ENCODE assay signal across 27 cellular contexts in genomic region chr15:53884441-53884840, GRCh38.
"Had no signal": no experiment of that assay in that cellular context is flagged by ENCODE, and none has a peak within 500 bp of the region (broad histone marks: within the 10 kb centered on the region; RNA-seq: fewer than 3 reads in every experiment).

No MANE protein-coding gene starts in this region.

- H3K27ac ChIP-seq: adrenal gland, body of pancreas, coronary artery, dorsolateral prefrontal cortex, esophagus muscularis mucosa, gastroesophageal sphincter had no signal

- H3K4me1 ChIP-seq: adrenal gland, body of pancreas, esophagus muscularis mucosa, gastroesophageal sphincter had no signal

- H3K27me3 ChIP-seq: adrenal gland, body of pancreas, esophagus muscularis mucosa, gastroesophageal sphincter had no signal

- DNase-seq: activated CD4-positive, alpha-beta memory T cell treated with anti-CD3 and anti-CD28 coated beads for 36 hours; activated CD4-positive, alpha-beta T cell treated with anti-CD3 and anti-CD28 coated beads for 36 hours; activated CD4-positive, alpha-beta T cell treated with anti-CD3 and anti-CD28 coated beads, Interleukin-2, amount 10 ng/mL, durations not matched to agents 24 days and 14 days; activated CD4-positive, CD25-positive, alpha-beta regulatory T cell; activated CD4-positive, CD25-positive, alpha-beta regulatory T cell treated with anti-CD3 and anti-CD28 coated beads, Interleukin-2, amount 50 U/mL, for 72 hours; activated CD8-positive, alpha-beta memory T cell treated with anti-CD3 and anti-CD28 coated beads, Interleukin-2, amount 10 ng/mL, durations not matched to agents 7 days and 5 days; activated CD8-positive, alpha-beta memory T cell treated with anti-CD3 and anti-CD28 coated beads, Interleukin-2, amount 50 U/mL, for 4 hours; activated CD8-positive, alpha-beta T cell treated with anti-CD3 and anti-CD28 coated beads, Interleukin-2, amount 10 ng/mL, durations not matched to agents 7 days and 5 days; activated effector memory CD4-positive, alpha-beta T cell treated with anti-CD3 and anti-CD28 coated beads, Interleukin-2, amount 50 U/mL, for 16 hours; activated naive CD4-positive, alpha-beta T cell treated with anti-CD3 and anti-CD28 coated beads for 36 hours; activated naive CD8-positive, alpha-beta T cell treated with anti-CD3 and anti-CD28 coated beads for 36 hours; activated naive CD8-positive, alpha-beta T cell treated with anti-CD3 and anti-CD28 coated beads, Interleukin-2, amount 50 U/mL, for 24 hours; activated T-cell treated with anti-CD3 and anti-CD28 coated beads, Interleukin-2, amount 50 U/mL, for 1 hour; activated T-cell treated with anti-CD3 and anti-CD28 coated beads, Interleukin-2, amount 50 U/mL, for 48 hours; adrenal gland; amygdala; aorta; body of pancreas; dorsolateral prefrontal cortex; effector memory CD4-positive, alpha-beta T cell; endodermal cell; erythroblast; foreskin melanocyte; T-helper 2 cell had no signal

- H3K9me3 ChIP-seq: adrenal gland, body of pancreas, esophagus muscularis mucosa, gastroesophageal sphincter had no signal

- H3K4me3 ChIP-seq: adrenal gland, body of pancreas, coronary artery, dorsolateral prefrontal cortex, esophagus muscularis mucosa, gastroesophageal sphincter had no signal

- H3K36me3 ChIP-seq: adrenal gland, esophagus muscularis mucosa, gastroesophageal sphincter had no signal

- ATAC-seq: activated CD4-positive, alpha-beta T cell treated with anti-CD3 and anti-CD28 coated beads for 36 hours; activated CD8-positive, alpha-beta memory T cell treated with anti-CD3 and anti-CD28 coated beads, Interleukin-2, amount 10 ng/mL, durations not matched to agents 7 days and 5 days; activated CD8-positive, alpha-beta T cell treated with anti-CD3 and anti-CD28 coated beads, Interleukin-2, amount 10 ng/mL, durations not matched to agents 7 days and 5 days; activated naive CD8-positive, alpha-beta T cell treated with anti-CD3 and anti-CD28 coated beads, Interleukin-2, amount 50 U/mL, for 24 hours; body of pancreas; gastroesophageal sphincter had no signal
